31 cellular contexts compared by ENCODE assay signal in genomic region chr9:126463426-126463825, GRCh38.
"Had no signal": no experiment of that assay in that cellular context is flagged by ENCODE, and none has a peak within 500 bp of the region (broad histone marks: within the 10 kb centered on the region; RNA-seq: fewer than 3 reads in every experiment).

No MANE protein-coding gene starts in this region.

- H3K9me3 ChIP-seq: body of pancreas, esophagus squamous epithelium, gastroesophageal sphincter, heart right ventricle had no signal

- ATAC-seq: activated CD8-positive, alpha-beta memory T cell treated with anti-CD3 and anti-CD28 coated beads, Interleukin-2, amount 10 ng/mL, durations not matched to agents 7 days and 5 days; activated T-helper 17 cell treated with anti-CD3 and anti-CD28 coated beads, Interleukin-2, amount 50 U/mL, for 72 hours; body of pancreas; gastroesophageal sphincter; heart right ventricle had no signal

- FAIRE-seq: endometrium, endothelial cell of umbilical vein had no signal

- H3K27me3 ChIP-seq: body of pancreas, esophagus squamous epithelium, gastroesophageal sphincter, heart right ventricle, hepatocyte had no signal

- H3K4me3 ChIP-seq: body of pancreas, esophagus squamous epithelium, gastroesophageal sphincter, heart right ventricle, hepatocyte had no signal

- H3K4me1 ChIP-seq: body of pancreas, esophagus squamous epithelium, gastroesophageal sphincter had no signal

- H3K9me3 Mint-ChIP-seq: activated CD4-positive, alpha-beta memory T cell treated with anti-CD3 and anti-CD28 coated beads, Interleukin-2, amount 10 ng/mL, durations not matched to agents 7 days and 5 days; activated CD4-positive, alpha-beta T cell treated with anti-CD3 and anti-CD28 coated beads, Interleukin-2, amount 10 ng/mL, durations not matched to agents 7 days and 5 days; activated T-helper 17 cell treated with anti-CD3 and anti-CD28 coated beads, Interleukin-2, amount 50 U/mL, for 72 hours had no signal

- H3K27me3 Mint-ChIP-seq: activated CD8-positive, alpha-beta memory T cell treated with anti-CD3 and anti-CD28 coated beads, Interleukin-2, amount 10 ng/mL, durations not matched to agents 7 days and 5 days; activated naive CD8-positive, alpha-beta T cell; activated T-helper 17 cell treated with anti-CD3 and anti-CD28 coated beads, Interleukin-2, amount 50 U/mL, for 72 hours had no signal

- H3K27ac Mint-ChIP-seq: activated CD4-positive, alpha-beta memory T cell treated with anti-CD3 and anti-CD28 coated beads, Interleukin-2, amount 10 ng/mL, durations not matched to agents 7 days and 5 days; activated CD8-positive, alpha-beta memory T cell treated with anti-CD3 and anti-CD28 coated beads, Interleukin-2, amount 10 ng/mL, durations not matched to agents 7 days and 5 days; activated naive CD8-positive, alpha-beta T cell; activated T-helper 17 cell treated with anti-CD3 and anti-CD28 coated beads, Interleukin-2, amount 50 U/mL, for 72 hours had no signal

- H3K4me3 Mint-ChIP-seq: activated CD4-positive, alpha-beta memory T cell treated with anti-CD3 and anti-CD28 coated beads, Interleukin-2, amount 10 ng/mL, durations not matched to agents 7 days and 5 days; activated CD4-positive, alpha-beta T cell treated with anti-CD3 and anti-CD28 coated beads, Interleukin-2, amount 10 ng/mL, durations not matched to agents 7 days and 5 days; activated CD8-positive, alpha-beta memory T cell treated with anti-CD3 and anti-CD28 coated beads, Interleukin-2, amount 10 ng/mL, durations not matched to agents 7 days and 5 days; activated naive CD8-positive, alpha-beta T cell; activated T-helper 17 cell treated with anti-CD3 and anti-CD28 coated beads, Interleukin-2, amount 50 U/mL, for 72 hours had no signal

- DNase-seq: activated CD4-positive, alpha-beta memory T cell treated with anti-CD3 and anti-CD28 coated beads, Interleukin-2, amount 10 ng/mL, durations not matched to agents 7 days and 5 days; activated CD4-positive, alpha-beta T cell treated with anti-CD3 and anti-CD28 coated beads for 1 hour; activated CD4-positive, alpha-beta T cell treated with anti-CD3 and anti-CD28 coated beads for 4 hours; activated CD4-positive, alpha-beta T cell treated with anti-CD3 and anti-CD28 coated beads, Interleukin-2, amount 10 ng/mL, durations not matched to agents 7 days and 5 days; activated CD4-positive, alpha-beta T cell treated with anti-CD3 and anti-CD28 coated beads, Interleukin-2, amount 50 U/mL, for 4 hours; activated CD8-positive, alpha-beta memory T cell treated with anti-CD3 and anti-CD28 coated beads, Interleukin-2, amount 10 ng/mL, durations not matched to agents 7 days and 5 days; activated CD8-positive, alpha-beta memory T cell treated with anti-CD3 and anti-CD28 coated beads, Interleukin-2, amount 50 U/mL, for 4 hours; activated effector memory CD4-positive, alpha-beta T cell treated with Interleukin-2 at 50 U/mL for 16 hours; activated gamma-delta T cell treated with Interleukin-2 at 50 U/mL for 16 hours; activated naive CD4-positive, alpha-beta T cell treated with anti-CD3 and anti-CD28 coated beads, Interleukin-2, amount 50 U/mL, for 16 hours; activated naive CD4-positive, alpha-beta T cell treated with Interleukin-2 at 50 U/mL for 16 hours; activated T-cell treated with anti-CD3 and anti-CD28 coated beads, Interleukin-2, amount 50 U/mL, for 1 hour; amniotic stem cell; anterior cingulate cortex; cerebellar nuclear complex; cortex of kidney; dermis blood vessel endothelial cell; effector CD4-positive, alpha-beta T cell; esophagus squamous epithelium; foreskin melanocyte; heart right ventricle; T-helper 1 cell; T-helper 2 cell had no signal

- H3K27ac ChIP-seq: body of pancreas, epithelial cell of prostate, esophagus squamous epithelium, gastroesophageal sphincter, heart right ventricle, hepatocyte had no signal
